In the genomic region with DNA sequence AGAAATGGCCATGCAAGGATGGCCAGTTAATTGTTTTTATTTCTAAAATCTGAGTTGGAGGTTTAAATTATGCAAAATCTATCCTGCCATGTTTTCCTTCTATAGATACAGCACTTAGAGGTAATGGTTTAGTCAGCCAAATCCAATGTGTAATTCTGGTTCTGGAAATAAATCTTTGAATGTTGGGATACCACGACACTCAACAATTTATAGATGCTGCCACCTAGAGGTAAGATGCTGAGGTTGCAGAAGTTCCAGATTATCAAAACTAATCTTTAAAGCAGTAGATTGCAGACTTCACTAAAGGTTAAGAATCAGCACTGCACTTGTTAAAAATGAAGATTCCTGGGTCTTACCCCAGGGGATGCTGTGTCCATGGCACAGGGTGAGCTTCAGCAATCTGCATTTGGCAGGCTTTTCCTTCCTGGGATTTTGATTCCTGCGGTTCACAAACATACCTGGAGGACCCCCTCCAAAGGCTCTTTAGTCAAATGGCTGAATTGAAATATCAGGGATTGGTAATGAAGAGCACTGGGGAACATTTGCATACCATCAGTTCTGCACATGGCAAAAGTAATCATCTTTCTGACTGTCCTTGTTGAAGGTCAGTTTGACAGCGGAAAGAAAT, we compare ENCODE assay signal across 8 cellular contexts. TPM values are rescaled to one million over a fixed set of nuclear protein-coding genes. Genes with fewer than 3 reads are reported as not detected.
DNase-seq lines count a peak whose midpoint lies in the region; ATAC-seq and TF ChIP-seq lines count a peak whose summit lies in the region.

No MANE protein-coding gene starts in this region.

- H3K79me1 ChIP-seq in IMR-90 (ENCODE audit: low read depth in 1 of 2, low read length in 2 of 2): no peaks in the 10 kb centered on the region

- BruUV-seq in IMR-90 (replicated peaks; lab: Mats Ljungman, UMichigan): no TSS peak

- CTCF ChIA-PET in IMR-90 (lab: Yijun Ruan, JAX): interaction anchor here (0.6 to 1.4 kb wide), 5 partner anchors 8 to 671 kb away, joined by 3 to 4 read pairs (median 4); no protein-coding TSS in a partner anchor

- no peak overlapping the region for H2BK5ac ChIP-seq in IMR-90 (ENCODE audit: low read depth, low read length, poor library complexity, severe bottlenecking)

- no peak overlapping the region for H2BK15ac ChIP-seq in IMR-90 (ENCODE audit: low read depth, low read length)

- no peak overlapping the region for H4K91ac ChIP-seq in IMR-90 (ENCODE audit: insufficient read depth, low read depth, low read length)

- H3K14ac ChIP-seq in IMR-90 (replicated peaks; ENCODE audit: low read depth, low read length): no peak overlapping the region

- no peaks in the 10 kb centered on the region for H3K36me3 ChIP-seq in IMR-90 (ENCODE audit: control insufficient read depth, insufficient read depth, low read length)

- no peak overlapping the region for H3K4me3 ChIP-seq in IMR-90 (ENCODE audit: insufficient read depth, low read depth, low read length)
- H3K4me3 ChIP-seq in WI38 (ENCODE audit: low read depth, low read length): no peak overlapping the region

- H3K9ac ChIP-seq in IMR-90 (ENCODE audit: low read depth, low read length): no peak overlapping the region

- dilution Hi-C loops in IMR-90 (cut with HindIII; ENCODE audit: low sequenced_read_pairs, unreplicated experiment): no loop called here

- H3K27me3 ChIP-seq in IMR-90 (ENCODE audit: control insufficient read depth, insufficient read depth, low read length): no peaks in the 10 kb centered on the region

- intact Hi-C loops in IMR-90 (cut with micrococcal nuclease): loop anchor here (2.0 kb wide), 1 partner anchor 72 kb away; no protein-coding TSS in a partner anchor

- H3K56ac ChIP-seq in IMR-90 (ENCODE audit: extremely low read depth, insufficient read depth, low read length): no peak overlapping the region

- no peak overlapping the region for H4K5ac ChIP-seq in IMR-90 (ENCODE audit: low read depth, low read length)

- H3K27ac ChIP-seq in IMR-90 (ENCODE audit: insufficient read depth, low read length): no peak overlapping the region

- peak; percentile 51 for TF ChIP-seq RAD21 in IMR-90 (IDR thresholded peaks at IDR 0.05; ENCODE audit: low read length)

- H4K8ac ChIP-seq in IMR-90 (ENCODE audit: low read depth in 2 of 2, low read length in 2 of 2): no peak overlapping the region

- TF ChIP-seq CTCF in IMR-90 (conservative IDR thresholded peaks at IDR 0.05; ENCODE audit: low read depth, low read length) (peak; percentile 71), WI38 (IDR thresholded peaks at IDR 0.05; ENCODE audit: low read depth, low read length) (peak; percentile 41; the same call in 1 of the 2 replicates)

- DNase-seq in NCI-H2107 treated with DMSO at 0.1 percent for 48 hours (lab: John Stamatoyannopoulos, UW; ENCODE audit: unreplicated experiment) (peak; percentile 6), NCI-H2107 (lab: John Stamatoyannopoulos, UW) (no peak), IMR-90 (peak; percentile 37), kidney glomerular epithelial cell (lab: John Stamatoyannopoulos, UW) (peak; percentile 15), T1000 (lab: John Stamatoyannopoulos, UW) (no peak)

- in situ Hi-C loops in IMR-90 (cut with MboI; ENCODE audit: low sequenced_read_pairs): no loop called here

- ATAC-seq in IMR-90 (ENCODE audit: low read depth) (peak; percentile 80), GM18498 (IDR thresholded peaks at IDR 0.05; ENCODE audit: unreplicated experiment) (no peak), GM21423 (IDR thresholded peaks at IDR 0.05; ENCODE audit: unreplicated experiment) (no peak)

- H2BK120ac ChIP-seq in IMR-90 (ENCODE audit: low read depth, low read length): no peak overlapping the region

- H3K4me1 ChIP-seq in IMR-90 (ENCODE audit: control insufficient read depth, insufficient read depth, low read length): no peaks in the 10 kb centered on the region; the same call in 1 of the 2 replicates

- no peak overlapping the region for H3K23ac ChIP-seq in IMR-90 (ENCODE audit: low read depth, low read length)

- no peaks in the 10 kb centered on the region for H3K9me1 ChIP-seq in IMR-90 (ENCODE audit: insufficient read depth, low read length)

- H3K4ac ChIP-seq in IMR-90 (ENCODE audit: low read depth, low read length): no peak overlapping the region

- H3K9me3 ChIP-seq in IMR-90 (ENCODE audit: control insufficient read depth, insufficient read depth, low read length): no peaks in the 10 kb centered on the region

- POLR2A ChIA-PET in IMR-90 (lab: Charles Lee; ENCODE audit: unreplicated experiment): no interaction called here

- no peak overlapping the region for H2AK5ac ChIP-seq in IMR-90 (ENCODE audit: low read depth, low read length)

- no peak overlapping the region for H2AK9ac ChIP-seq in IMR-90 (replicated peaks; ENCODE audit: low read depth, low read length, poor library complexity)

- H2AFZ ChIP-seq in IMR-90 (replicated peaks; ENCODE audit: low read length, poor library complexity): no peak overlapping the region

- WGBS in IMR-90 (ENCODE audit: extremely low coverage in 2 of 2, insufficient read length in 1 of 2), 2 experiments: no CpG with 5 or more reads among the region's 3 CpGs

- H3K4me2 ChIP-seq in IMR-90 (ENCODE audit: low read depth, low read length): peak overlapping the region; percentile 41; the same call in 1 of the 2 replicates

- no peak overlapping the region for H2BK20ac ChIP-seq in IMR-90 (ENCODE audit: low read depth, low read length)

- H4K20me1 ChIP-seq in IMR-90 (ENCODE audit: insufficient read depth, low read length): no peaks in the 10 kb centered on the region

- no peak overlapping the region for H3K18ac ChIP-seq in IMR-90 (ENCODE audit: low read depth, low read length)

- no peak for TF ChIP-seq POLR2A in IMR-90 (IDR thresholded peaks at IDR 0.05; ENCODE audit: low read depth, low read length)

TF ChIP-seq in IMR-90, 13 proteins besides CTCF, POLR2A, EP300 and RAD21:
- no peak for TF ChIP-seq CEBPB (IDR thresholded peaks at IDR 0.05; ENCODE audit: low read depth, low read length)
- no peak for TF ChIP-seq MXI1 (IDR thresholded peaks at IDR 0.05; ENCODE audit: borderline replicate concordance, low read depth, low read length)
- TF ChIP-seq FOS (IDR thresholded peaks at IDR 0.05; ENCODE audit: low read depth, low read length): no peak
- TF ChIP-seq, protein P1, sequence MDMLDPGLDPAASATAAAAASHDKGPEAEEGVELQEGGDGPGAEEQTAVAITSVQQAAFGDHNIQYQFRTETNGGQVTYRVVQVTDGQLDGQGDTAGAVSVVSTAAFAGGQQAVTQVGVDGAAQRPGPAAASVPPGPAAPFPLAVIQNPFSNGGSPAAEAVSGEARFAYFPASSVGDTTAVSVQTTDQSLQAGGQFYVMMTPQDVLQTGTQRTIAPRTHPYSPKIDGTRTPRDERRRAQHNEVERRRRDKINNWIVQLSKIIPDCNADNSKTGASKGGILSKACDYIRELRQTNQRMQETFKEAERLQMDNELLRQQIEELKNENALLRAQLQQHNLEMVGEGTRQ (IDR thresholded peaks at IDR 0.05; ENCODE audit: low read depth, low read length): no peak
- no peak for TF ChIP-seq CHD1 (IDR thresholded peaks at IDR 0.05; ENCODE audit: low read depth, low read length)
- no peak for TF ChIP-seq NFE2L2 (IDR thresholded peaks at IDR 0.05; ENCODE audit: low read depth, low read length)
- peak; percentile 91 for TF ChIP-seq MAFK (IDR thresholded peaks at IDR 0.05; ENCODE audit: low read depth, low read length)
- TF ChIP-seq MAZ (IDR thresholded peaks at IDR 0.05; ENCODE audit: borderline replicate concordance, low read depth, low read length): no peak
- no peak for TF ChIP-seq BHLHE40 (IDR thresholded peaks at IDR 0.05; ENCODE audit: low read depth, low read length)
- TF ChIP-seq SMC3 (IDR thresholded peaks at IDR 0.05; ENCODE audit: low read depth, low read length): peak; percentile 36

RNA-seq across cellular contexts. Expression of a gene that starts 53.4 kb away (rescaled TPM):
- total RNA-seq in IMR-90 (2012; rRNA removed): 7.2 and 10.2 TPM in 2 replicates
- 3.2 and 4.7 TPM in 2 replicates for polyA plus RNA-seq in IMR-90 (2012; rRNA removed)
- polyA plus RNA-seq in IMR-90 (2012; cell fraction: cytosol; rRNA removed): 1.4 and 1.9 TPM in 2 replicates
- 1.1 and 6.1 TPM in 2 replicates for polyA plus RNA-seq in IMR-90 (2012; cell fraction: nucleus; rRNA removed; ENCODE audit: low replicate concordance)

Comparison
In these comparisons a context has a peak if more than half of its experiments do, and no peak if none do; other contexts are left out.
1. DNase-seq: peak in NCI-H2107 treated with DMSO at 0.1 percent for 48 hours (single experiment), IMR-90 (single experiment) and kidney glomerular epithelial cell (single experiment); none in NCI-H2107 (single experiment) and T1000 (single experiment).